In the genomic region with DNA sequence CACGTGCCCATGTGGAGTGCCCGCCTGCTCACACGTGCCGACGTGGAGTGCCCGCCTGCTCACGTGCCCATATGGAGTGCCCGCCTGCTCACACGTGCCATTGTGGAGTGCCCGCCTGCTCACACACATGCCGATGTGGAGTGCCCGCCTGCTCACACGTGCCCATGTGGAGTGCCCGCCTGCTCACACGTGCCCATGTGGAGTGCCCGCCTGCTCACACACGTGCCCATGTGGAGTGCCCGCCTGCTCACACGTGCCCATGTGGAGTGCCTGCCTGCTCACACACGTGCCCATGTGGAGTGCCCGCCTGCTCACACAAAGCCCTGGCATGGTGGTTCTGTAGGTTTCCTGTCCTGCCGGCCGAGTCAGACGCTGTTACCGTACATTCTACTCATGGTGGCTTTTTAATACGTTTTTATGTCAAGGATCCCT, we compare ENCODE assay signal across 1 cellular context.
TF ChIP-seq lines count a peak whose summit lies in the region.

No MANE protein-coding gene starts in this region.

TF ChIP-seq in K562, 482 proteins besides CTCF, POLR2A, EP300 and RAD21:
- TF ChIP-seq HNRNPL (IDR thresholded peaks at IDR 0.05; ENCODE audit: low read depth, low read length), result peak; percentile 94
TF ChIP-seq in K562: peak in this region for 1; not testable (repeated sequence) for 481.
